In genomic region chr11:18321622-18321990, GRCh38 we compare ENCODE assay signal across 9 cellular contexts. TPM values are rescaled to one million over a fixed set of nuclear protein-coding genes. Genes with fewer than 3 reads are reported as not detected.
A peak's percentile ranks its signal among the peaks of the same experiment; 100 is the strongest.
DNase-seq lines count a peak whose midpoint lies in the region; ATAC-seq, FAIRE-seq and TF ChIP-seq lines count a peak whose summit lies in the region.
"Had no signal": no experiment of that assay in that cellular context is flagged by ENCODE, and none has a peak within 500 bp of the region (broad histone marks: within the 10 kb centered on the region; RNA-seq: fewer than 3 reads in every experiment).

No MANE protein-coding gene starts in this region.

- H3K9me3 Mint-ChIP-seq in CD4-positive, CD25-positive, alpha-beta regulatory T cell = no peaks in the 10 kb centered on the region

- peak overlapping the region; percentile 100 for H3K27ac Mint-ChIP-seq in CD4-positive, CD25-positive, alpha-beta regulatory T cell

- peaks cover 43% of the 10 kb centered on the region for H3K4me1 ChIP-seq in CD4-positive, CD25-positive, alpha-beta regulatory T cell (ENCODE audit: control insufficient read depth, insufficient read depth, low read length, poor library complexity, severe bottlenecking)
- H3K4me1 ChIP-seq in MM.1S (ENCODE audit: low read length) (peaks cover 36% of the 10 kb centered on the region), mononuclear cell (ENCODE audit: insufficient read depth, low read length) (peaks cover 47% of the 10 kb centered on the region)

- H3K4me1 Mint-ChIP-seq in CD4-positive, CD25-positive, alpha-beta regulatory T cell = peaks cover 56 to 80% (median 68%) of the 10 kb centered on the region in 4 donors

- peak overlapping the region; percentile 90 for H3K4me2 ChIP-seq in MM.1S (ENCODE audit: low read depth, low read length)

- H3K27ac ChIP-seq in CD4-positive, CD25-positive, alpha-beta regulatory T cell (ENCODE audit: insufficient read depth, low read length, poor library complexity, severe bottlenecking) = peak overlapping the region; percentile 98
- peak overlapping the region; percentile 85 for H3K27ac ChIP-seq in MM.1S (ENCODE audit: low read length)

- H2AFZ ChIP-seq in MM.1S (ENCODE audit: low read length) = peak overlapping the region; percentile 92

- no peaks in the 10 kb centered on the region for H3K27me3 Mint-ChIP-seq in CD4-positive, CD25-positive, alpha-beta regulatory T cell

- H3K36me3 Mint-ChIP-seq in CD4-positive, CD25-positive, alpha-beta regulatory T cell = peaks cover 14% of the 10 kb centered on the region

- H3K27me3 ChIP-seq in CD4-positive, CD25-positive, alpha-beta regulatory T cell (ENCODE audit: control insufficient read depth, insufficient read depth, low read length) = no peaks in the 10 kb centered on the region
- H3K27me3 ChIP-seq in MM.1S (replicated peaks; ENCODE audit: insufficient read depth, low read length) = no peaks in the 10 kb centered on the region
- no peaks in the 10 kb centered on the region for H3K27me3 ChIP-seq in bronchial epithelial cell (ENCODE audit: control insufficient read depth, insufficient read depth, low read length)
- no peaks in the 10 kb centered on the region for H3K27me3 ChIP-seq in mononuclear cell (ENCODE audit: insufficient read depth, low read length)

- no peak for DNase-seq in CD4-positive, CD25-positive, alpha-beta regulatory T cell
- no peak for DNase-seq in MM.1S
- DNase-seq in bronchial epithelial cell (ENCODE audit: low read depth) = no peak
- no peak for DNase-seq in ureter (ENCODE audit: low spot score)
- DNase-seq in islet precursor cell = no peak
- DNase-seq in NCI-H446 treated with DMSO at 0.1 percent for 48 hours (lab: John Stamatoyannopoulos, UW) = no peak

- no peaks in the 10 kb centered on the region for H3K9me2 ChIP-seq in MM.1S (replicated peaks; ENCODE audit: insufficient read depth, low read length)

- H3K9me3 ChIP-seq in CD4-positive, CD25-positive, alpha-beta regulatory T cell (ENCODE audit: control insufficient read depth in 2 of 2, low read length in 2 of 2) = no peaks in the 10 kb centered on the region
- no peaks in the 10 kb centered on the region for H3K9me3 ChIP-seq in MM.1S (replicated peaks; ENCODE audit: insufficient read depth, low read length)
- no peaks in the 10 kb centered on the region for H3K9me3 ChIP-seq in mononuclear cell (ENCODE audit: low read depth, low read length)

- peak overlapping the region; percentile 96 for H3K4me3 ChIP-seq in CD4-positive, CD25-positive, alpha-beta regulatory T cell (ENCODE audit: low read depth, low read length)
- H3K4me3 ChIP-seq in MM.1S (ENCODE audit: low read length) = peak overlapping the region; percentile 89
- H3K4me3 ChIP-seq in bronchial epithelial cell (ENCODE audit: low read depth, low read length) = peak overlapping the region; percentile 92
- H3K4me3 ChIP-seq in mononuclear cell (ENCODE audit: low read length) = peak overlapping the region; percentile 84

- no peak for TF ChIP-seq CTCF in MM.1S (IDR thresholded peaks at IDR 0.05; ENCODE audit: low read length)
- no peak for TF ChIP-seq CTCF in bronchial epithelial cell (IDR thresholded peaks at IDR 0.05; ENCODE audit: insufficient read depth, low read length, severe bottlenecking)

- peaks cover 86% of the 10 kb centered on the region for H3K79me2 ChIP-seq in MM.1S (ENCODE audit: low read length)

- no peak for FAIRE-seq in bronchial epithelial cell (lab: Jason Lieb, UNC)

- H4K20me1 ChIP-seq in MM.1S (ENCODE audit: insufficient read depth, low read length) = no peaks in the 10 kb centered on the region

- no peak for ATAC-seq in CD4-positive, CD25-positive, alpha-beta regulatory T cell (ENCODE audit: low read depth in 2 of 2)
- ATAC-seq in GM21423 (IDR thresholded peaks at IDR 0.05; ENCODE audit: unreplicated experiment) = peak; percentile 2

- peak overlapping the region; percentile 98 to 100 (median 98) for H3K4me3 Mint-ChIP-seq in CD4-positive, CD25-positive, alpha-beta regulatory T cell

- H3F3A ChIP-seq in MM.1S (ENCODE audit: insufficient read depth, low read length) = peaks cover 9% of the 10 kb centered on the region; the same call in 1 of the 2 replicates

- H3K9ac ChIP-seq in MM.1S (ENCODE audit: low read length) = peak overlapping the region; percentile 96

- H3K36me3 ChIP-seq in CD4-positive, CD25-positive, alpha-beta regulatory T cell (ENCODE audit: control insufficient read depth, insufficient read depth, low read length) = peaks cover 8% of the 10 kb centered on the region
- H3K36me3 ChIP-seq in MM.1S (replicated peaks; ENCODE audit: insufficient read depth, low read length) (no peaks in the 10 kb centered on the region; the same call in 1 of the 2 replicates), bronchial epithelial cell (ENCODE audit: control insufficient read depth, insufficient read depth, low read length) (peaks cover 3% of the 10 kb centered on the region)

RNA-seq across cellular contexts. Expression of gene HPS5, which starts 0.3 kb away (rescaled TPM):
- 13.0 TPM for total RNA-seq in CD4-positive, CD25-positive, alpha-beta regulatory T cell
- polyA plus RNA-seq in CD4-positive, CD25-positive, alpha-beta regulatory T cell = 10 to 100 TPM; 14.3 to 18.6 (median 15.4) TPM
- total RNA-seq in bronchial epithelial cell = 39.0 and 58.9 TPM in 2 replicates
- total RNA-seq in mononuclear cell = 30.2 TPM
- 18.1 TPM for total RNA-seq in ureter

RNA-seq across cellular contexts. Expression of gene GTF2H1, which starts 0.8 kb away (rescaled TPM):
- 25.8 TPM for total RNA-seq in CD4-positive, CD25-positive, alpha-beta regulatory T cell
- polyA plus RNA-seq in CD4-positive, CD25-positive, alpha-beta regulatory T cell = 10 to 100 TPM; 29.2 to 32.0 (median 30.3) TPM
- total RNA-seq in bronchial epithelial cell (56.3 and 79.8 TPM in 2 replicates), mononuclear cell (34.0 TPM), ureter (61.4 TPM)

RNA-seq across cellular contexts. Expression of gene SAA1, which starts 55.5 kb away (rescaled TPM):
- total RNA-seq in CD4-positive, CD25-positive, alpha-beta regulatory T cell = not detected
- not detected for polyA plus RNA-seq in CD4-positive, CD25-positive, alpha-beta regulatory T cell
- total RNA-seq in bronchial epithelial cell (1.6 and 4.7 TPM in 2 replicates), mononuclear cell (not detected), ureter (5.5 TPM)
- total RNA-seq: RPMI7951 had no signal
